ENCODE assay signal across 26 cellular contexts in the genomic region with DNA sequence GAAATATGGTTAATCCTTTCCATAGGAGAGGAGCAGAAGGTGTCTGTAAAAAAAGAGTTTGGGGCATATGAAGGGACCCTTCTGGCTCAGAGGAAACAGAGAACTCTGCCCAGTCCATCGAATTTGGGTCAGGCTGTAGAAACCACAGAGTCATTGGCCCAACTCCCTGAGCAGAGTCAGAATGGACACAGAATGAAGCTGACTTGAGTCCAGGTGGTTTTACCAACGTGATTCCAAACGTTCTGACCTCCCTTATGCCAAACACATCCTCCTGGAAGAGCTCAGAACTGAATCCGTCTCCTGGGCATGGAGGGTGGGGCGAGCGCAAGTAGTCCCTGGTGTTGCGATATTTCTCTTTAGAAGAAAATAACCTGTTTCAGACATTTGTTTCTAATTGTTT.
"Had no signal": no experiment of that assay in that cellular context is flagged by ENCODE, and none has a peak within 500 bp of the region (broad histone marks: within the 10 kb centered on the region; RNA-seq: fewer than 3 reads in every experiment).

No MANE protein-coding gene starts in this region.

- H3K27me3 ChIP-seq: pancreas, uterus had no signal

- H3K36me3 ChIP-seq: pancreas, prostate gland, thoracic aorta, uterus, WERI-Rb-1 had no signal

- H3K27ac ChIP-seq: pancreas, prostate gland, thoracic aorta, uterus, WERI-Rb-1 had no signal

- ATAC-seq: activated CD4-positive, CD25-positive, alpha-beta regulatory T cell treated with anti-CD3 and anti-CD28 coated beads, Interleukin-2, amount 50 U/mL, for 24 hours; stimulated activated effector memory CD8-positive, alpha-beta T cell treated with anti-CD3 and anti-CD28 coated beads, Interleukin-12 subunit alpha, Interleukin-12 subunit beta, amount 100 ng/mL, for 72 hours had no signal

- H3K9me3 Mint-ChIP-seq: activated CD4-positive, alpha-beta memory T cell treated with anti-CD3 and anti-CD28 coated beads for 36 hours; activated CD4-positive, alpha-beta T cell treated with anti-CD3 and anti-CD28 coated beads, Interleukin-2, amount 10 ng/mL, durations not matched to agents 24 days and 14 days; activated naive CD8-positive, alpha-beta T cell treated with anti-CD3 and anti-CD28 coated beads, Interleukin-2, amount 10 ng/mL, durations not matched to agents 7 days and 5 days; dendritic cell treated with granulocyte-macrophage colony-stimulating factor and Interleukin-4, amounts not matched to agents 40 ng/mL and 50 ng/mL, for 4 days; neural crest cell; stimulated activated effector memory CD8-positive, alpha-beta T cell treated with anti-CD3 and anti-CD28 coated beads, Interleukin-12 subunit alpha, Interleukin-12 subunit beta, amount 100 ng/mL, for 72 hours; T-helper 1 cell treated with Interleukin-12 subunit alpha and Interleukin-12 subunit beta and Interleukin-4 antibody, amounts not matched to agents 30 μg/mL and 1 μg/mL, for 36 hours; type B pancreatic cell had no signal

- H3K4me3 Mint-ChIP-seq: activated CD4-positive, alpha-beta memory T cell treated with anti-CD3 and anti-CD28 coated beads for 36 hours; activated naive CD8-positive, alpha-beta T cell treated with anti-CD3 and anti-CD28 coated beads, Interleukin-2, amount 10 ng/mL, durations not matched to agents 7 days and 5 days; dendritic cell treated with granulocyte-macrophage colony-stimulating factor and Interleukin-4, amounts not matched to agents 40 ng/mL and 50 ng/mL, for 4 days; neural crest cell; T-helper 1 cell treated with Interleukin-12 subunit alpha and Interleukin-12 subunit beta and Interleukin-4 antibody, amounts not matched to agents 30 μg/mL and 1 μg/mL, for 36 hours; type B pancreatic cell had no signal

- DNase-seq: activated CD4-positive, alpha-beta memory T cell treated with anti-CD3 and anti-CD28 coated beads for 36 hours; activated CD4-positive, alpha-beta T cell treated with anti-CD3 and anti-CD28 coated beads, Interleukin-2, amount 10 ng/mL, durations not matched to agents 24 days and 14 days; activated CD8-positive, alpha-beta memory T cell treated with anti-CD3 and anti-CD28 coated beads, Interleukin-2, amount 50 U/mL, for 4 hours; activated naive CD4-positive, alpha-beta T cell; activated naive CD8-positive, alpha-beta T cell treated with anti-CD3 and anti-CD28 coated beads, Interleukin-2, amount 10 ng/mL, durations not matched to agents 7 days and 5 days; activated T-cell treated with anti-CD3 and anti-CD28 coated beads, Interleukin-2, amount 50 U/mL, for 48 hours; amygdala; effector CD8-positive, alpha-beta T cell; islet precursor cell; left cardiac atrium; left ventricle myocardium superior; nucleus accumbens; pancreas; retina; stimulated activated CD4-positive, alpha-beta T cell treated with anti-CD3 and anti-CD28 coated beads, Interleukin-4, amount 100 ng/mL, for 24 hours; T1000; uterus; WERI-Rb-1 had no signal

- H3K27me3 Mint-ChIP-seq: activated CD4-positive, alpha-beta memory T cell treated with anti-CD3 and anti-CD28 coated beads for 36 hours; activated CD4-positive, alpha-beta T cell treated with anti-CD3 and anti-CD28 coated beads, Interleukin-2, amount 10 ng/mL, durations not matched to agents 24 days and 14 days; activated naive CD8-positive, alpha-beta T cell treated with anti-CD3 and anti-CD28 coated beads, Interleukin-2, amount 10 ng/mL, durations not matched to agents 7 days and 5 days; dendritic cell treated with granulocyte-macrophage colony-stimulating factor and Interleukin-4, amounts not matched to agents 40 ng/mL and 50 ng/mL, for 4 days had no signal

- H3K4me3 ChIP-seq: pancreas, prostate gland, thoracic aorta, uterus had no signal

- H3K27ac Mint-ChIP-seq: activated CD4-positive, alpha-beta memory T cell treated with anti-CD3 and anti-CD28 coated beads for 36 hours; activated CD4-positive, alpha-beta T cell treated with anti-CD3 and anti-CD28 coated beads, Interleukin-2, amount 10 ng/mL, durations not matched to agents 24 days and 14 days; activated naive CD8-positive, alpha-beta T cell treated with anti-CD3 and anti-CD28 coated beads, Interleukin-2, amount 10 ng/mL, durations not matched to agents 7 days and 5 days; dendritic cell treated with granulocyte-macrophage colony-stimulating factor and Interleukin-4, amounts not matched to agents 40 ng/mL and 50 ng/mL, for 4 days; stimulated activated effector memory CD8-positive, alpha-beta T cell treated with anti-CD3 and anti-CD28 coated beads, Interleukin-12 subunit alpha, Interleukin-12 subunit beta, amount 100 ng/mL, for 72 hours; T-helper 1 cell treated with Interleukin-12 subunit alpha and Interleukin-12 subunit beta and Interleukin-4 antibody, amounts not matched to agents 30 μg/mL and 1 μg/mL, for 36 hours; type B pancreatic cell had no signal

- H3K4me1 Mint-ChIP-seq: activated CD4-positive, alpha-beta T cell treated with anti-CD3 and anti-CD28 coated beads, Interleukin-2, amount 10 ng/mL, durations not matched to agents 24 days and 14 days; activated naive CD8-positive, alpha-beta T cell treated with anti-CD3 and anti-CD28 coated beads, Interleukin-2, amount 10 ng/mL, durations not matched to agents 7 days and 5 days; stimulated activated effector memory CD8-positive, alpha-beta T cell treated with anti-CD3 and anti-CD28 coated beads, Interleukin-12 subunit alpha, Interleukin-12 subunit beta, amount 100 ng/mL, for 72 hours had no signal

- H3K9me3 ChIP-seq: pancreas, prostate gland, thoracic aorta, uterus had no signal

- H3K4me1 ChIP-seq: pancreas, prostate gland, uterus had no signal

- H3K36me3 Mint-ChIP-seq: activated CD4-positive, alpha-beta memory T cell treated with anti-CD3 and anti-CD28 coated beads for 36 hours; activated naive CD8-positive, alpha-beta T cell treated with anti-CD3 and anti-CD28 coated beads, Interleukin-2, amount 10 ng/mL, durations not matched to agents 7 days and 5 days; type B pancreatic cell had no signal
